In the genomic region with DNA sequence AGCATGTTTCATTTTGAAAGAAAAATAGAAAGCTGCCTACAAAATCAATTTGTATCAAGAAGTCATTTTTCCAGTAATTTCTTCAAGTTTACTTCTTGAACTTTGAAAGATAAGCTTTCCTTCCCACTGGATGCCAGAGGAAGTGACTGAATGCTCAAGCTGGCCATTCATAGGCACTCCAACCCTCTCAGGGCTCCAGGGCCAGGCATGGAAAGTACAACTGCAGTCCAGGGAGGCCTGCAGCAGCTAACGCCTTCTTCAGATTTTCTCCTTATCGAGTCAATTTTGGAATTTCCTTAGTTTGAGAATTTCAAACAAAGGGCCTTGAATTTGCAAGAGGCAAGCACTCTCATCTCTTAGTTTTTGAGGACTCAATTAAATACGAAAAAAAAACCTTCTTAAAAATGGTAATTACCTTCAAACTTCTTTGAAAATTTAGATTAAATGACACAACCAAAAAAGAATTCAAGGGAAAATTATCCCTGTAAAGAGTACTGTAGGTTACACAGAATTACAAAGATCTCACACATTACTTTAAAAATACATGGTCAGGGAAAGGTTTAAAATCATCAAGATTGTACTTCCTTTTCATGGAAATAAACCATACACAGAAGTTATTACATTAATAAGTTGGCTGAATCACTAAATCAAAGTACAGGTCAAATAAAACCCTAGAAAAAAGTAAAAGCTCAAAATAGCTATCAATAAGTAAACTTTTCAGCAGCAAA, we compare ENCODE assay signal across 1 cellular context.
TF ChIP-seq lines count a peak whose summit lies in the region.

No MANE protein-coding gene starts in this region.

TF ChIP-seq in WTC11, 78 proteins besides CTCF, POLR2A, EP300 and RAD21 (continued from another document):
- TF ChIP-seq, protein P1, sequence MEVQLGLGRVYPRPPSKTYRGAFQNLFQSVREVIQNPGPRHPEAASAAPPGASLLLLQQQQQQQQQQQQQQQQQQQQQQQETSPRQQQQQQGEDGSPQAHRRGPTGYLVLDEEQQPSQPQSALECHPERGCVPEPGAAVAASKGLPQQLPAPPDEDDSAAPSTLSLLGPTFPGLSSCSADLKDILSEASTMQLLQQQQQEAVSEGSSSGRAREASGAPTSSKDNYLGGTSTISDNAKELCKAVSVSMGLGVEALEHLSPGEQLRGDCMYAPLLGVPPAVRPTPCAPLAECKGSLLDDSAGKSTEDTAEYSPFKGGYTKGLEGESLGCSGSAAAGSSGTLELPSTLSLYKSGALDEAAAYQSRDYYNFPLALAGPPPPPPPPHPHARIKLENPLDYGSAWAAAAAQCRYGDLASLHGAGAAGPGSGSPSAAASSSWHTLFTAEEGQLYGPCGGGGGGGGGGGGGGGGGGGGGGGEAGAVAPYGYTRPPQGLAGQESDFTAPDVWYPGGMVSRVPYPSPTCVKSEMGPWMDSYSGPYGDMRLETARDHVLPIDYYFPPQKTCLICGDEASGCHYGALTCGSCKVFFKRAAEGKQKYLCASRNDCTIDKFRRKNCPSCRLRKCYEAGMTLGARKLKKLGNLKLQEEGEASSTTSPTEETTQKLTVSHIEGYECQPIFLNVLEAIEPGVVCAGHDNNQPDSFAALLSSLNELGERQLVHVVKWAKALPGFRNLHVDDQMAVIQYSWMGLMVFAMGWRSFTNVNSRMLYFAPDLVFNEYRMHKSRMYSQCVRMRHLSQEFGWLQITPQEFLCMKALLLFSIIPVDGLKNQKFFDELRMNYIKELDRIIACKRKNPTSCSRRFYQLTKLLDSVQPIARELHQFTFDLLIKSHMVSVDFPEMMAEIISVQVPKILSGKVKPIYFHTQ (CRISPR knock-in tag; IDR thresholded peaks at IDR 0.05), result no peak
- TF ChIP-seq ZNF671 (CRISPR knock-in tag; IDR thresholded peaks at IDR 0.05) (no peak), HMGA2 (CRISPR knock-in tag; IDR thresholded peaks at IDR 0.05) (no peak), PRRX2 (CRISPR knock-in tag; IDR thresholded peaks at IDR 0.05) (no peak), NFE2L1 (CRISPR knock-in tag; IDR thresholded peaks at IDR 0.05) (no peak), TP53 (CRISPR knock-in tag; IDR thresholded peaks at IDR 0.05) (no peak), IRF2 (CRISPR knock-in tag; IDR thresholded peaks at IDR 0.05; ENCODE audit: borderline replicate concordance, low read depth) (no peak), SP1 (CRISPR knock-in tag; conservative IDR thresholded peaks at IDR 0.05) (no peak), NR2C2 (CRISPR knock-in tag; IDR thresholded peaks at IDR 0.05) (no peak), GTF2I (CRISPR knock-in tag; conservative IDR thresholded peaks at IDR 0.05) (no peak)
- TF ChIP-seq, protein P2, sequence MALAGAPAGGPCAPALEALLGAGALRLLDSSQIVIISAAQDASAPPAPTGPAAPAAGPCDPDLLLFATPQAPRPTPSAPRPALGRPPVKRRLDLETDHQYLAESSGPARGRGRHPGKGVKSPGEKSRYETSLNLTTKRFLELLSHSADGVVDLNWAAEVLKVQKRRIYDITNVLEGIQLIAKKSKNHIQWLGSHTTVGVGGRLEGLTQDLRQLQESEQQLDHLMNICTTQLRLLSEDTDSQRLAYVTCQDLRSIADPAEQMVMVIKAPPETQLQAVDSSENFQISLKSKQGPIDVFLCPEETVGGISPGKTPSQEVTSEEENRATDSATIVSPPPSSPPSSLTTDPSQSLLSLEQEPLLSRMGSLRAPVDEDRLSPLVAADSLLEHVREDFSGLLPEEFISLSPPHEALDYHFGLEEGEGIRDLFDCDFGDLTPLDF (CRISPR knock-in tag; IDR thresholded peaks at IDR 0.05), result no peak
- TF ChIP-seq, protein P3, sequence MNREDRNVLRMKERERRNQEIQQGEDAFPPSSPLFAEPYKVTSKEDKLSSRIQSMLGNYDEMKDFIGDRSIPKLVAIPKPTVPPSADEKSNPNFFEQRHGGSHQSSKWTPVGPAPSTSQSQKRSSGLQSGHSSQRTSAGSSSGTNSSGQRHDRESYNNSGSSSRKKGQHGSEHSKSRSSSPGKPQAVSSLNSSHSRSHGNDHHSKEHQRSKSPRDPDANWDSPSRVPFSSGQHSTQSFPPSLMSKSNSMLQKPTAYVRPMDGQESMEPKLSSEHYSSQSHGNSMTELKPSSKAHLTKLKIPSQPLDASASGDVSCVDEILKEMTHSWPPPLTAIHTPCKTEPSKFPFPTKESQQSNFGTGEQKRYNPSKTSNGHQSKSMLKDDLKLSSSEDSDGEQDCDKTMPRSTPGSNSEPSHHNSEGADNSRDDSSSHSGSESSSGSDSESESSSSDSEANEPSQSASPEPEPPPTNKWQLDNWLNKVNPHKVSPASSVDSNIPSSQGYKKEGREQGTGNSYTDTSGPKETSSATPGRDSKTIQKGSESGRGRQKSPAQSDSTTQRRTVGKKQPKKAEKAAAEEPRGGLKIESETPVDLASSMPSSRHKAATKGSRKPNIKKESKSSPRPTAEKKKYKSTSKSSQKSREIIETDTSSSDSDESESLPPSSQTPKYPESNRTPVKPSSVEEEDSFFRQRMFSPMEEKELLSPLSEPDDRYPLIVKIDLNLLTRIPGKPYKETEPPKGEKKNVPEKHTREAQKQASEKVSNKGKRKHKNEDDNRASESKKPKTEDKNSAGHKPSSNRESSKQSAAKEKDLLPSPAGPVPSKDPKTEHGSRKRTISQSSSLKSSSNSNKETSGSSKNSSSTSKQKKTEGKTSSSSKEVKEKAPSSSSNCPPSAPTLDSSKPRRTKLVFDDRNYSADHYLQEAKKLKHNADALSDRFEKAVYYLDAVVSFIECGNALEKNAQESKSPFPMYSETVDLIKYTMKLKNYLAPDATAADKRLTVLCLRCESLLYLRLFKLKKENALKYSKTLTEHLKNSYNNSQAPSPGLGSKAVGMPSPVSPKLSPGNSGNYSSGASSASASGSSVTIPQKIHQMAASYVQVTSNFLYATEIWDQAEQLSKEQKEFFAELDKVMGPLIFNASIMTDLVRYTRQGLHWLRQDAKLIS (CRISPR knock-in tag; IDR thresholded peaks at IDR 0.05; ENCODE audit: borderline replicate concordance), result no peak
- TF ChIP-seq, protein P4, sequence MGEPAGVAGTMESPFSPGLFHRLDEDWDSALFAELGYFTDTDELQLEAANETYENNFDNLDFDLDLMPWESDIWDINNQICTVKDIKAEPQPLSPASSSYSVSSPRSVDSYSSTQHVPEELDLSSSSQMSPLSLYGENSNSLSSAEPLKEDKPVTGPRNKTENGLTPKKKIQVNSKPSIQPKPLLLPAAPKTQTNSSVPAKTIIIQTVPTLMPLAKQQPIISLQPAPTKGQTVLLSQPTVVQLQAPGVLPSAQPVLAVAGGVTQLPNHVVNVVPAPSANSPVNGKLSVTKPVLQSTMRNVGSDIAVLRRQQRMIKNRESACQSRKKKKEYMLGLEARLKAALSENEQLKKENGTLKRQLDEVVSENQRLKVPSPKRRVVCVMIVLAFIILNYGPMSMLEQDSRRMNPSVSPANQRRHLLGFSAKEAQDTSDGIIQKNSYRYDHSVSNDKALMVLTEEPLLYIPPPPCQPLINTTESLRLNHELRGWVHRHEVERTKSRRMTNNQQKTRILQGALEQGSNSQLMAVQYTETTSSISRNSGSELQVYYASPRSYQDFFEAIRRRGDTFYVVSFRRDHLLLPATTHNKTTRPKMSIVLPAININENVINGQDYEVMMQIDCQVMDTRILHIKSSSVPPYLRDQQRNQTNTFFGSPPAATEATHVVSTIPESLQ (CRISPR knock-in tag; IDR thresholded peaks at IDR 0.05), result no peak
